Comparison of ENCODE assay signal across 29 cellular contexts in genomic region chr22:23033116-23033905, GRCh38. TPM values are rescaled to one million over a fixed set of nuclear protein-coding genes. Genes with fewer than 3 reads are reported as not detected.
A peak's percentile ranks its signal among the peaks of the same experiment; 100 is the strongest.
DNase-seq lines count a peak whose midpoint lies in the region; ATAC-seq and TF ChIP-seq lines count a peak whose summit lies in the region.
"Had no signal": no experiment of that assay in that cellular context is flagged by ENCODE, and none has a peak within 500 bp of the region (broad histone marks: within the 10 kb centered on the region; RNA-seq: fewer than 3 reads in every experiment).

No MANE protein-coding gene starts in this region.

- no peaks in the 10 kb centered on the region for H3K36me3 Mint-ChIP-seq in brain
- no peaks in the 10 kb centered on the region for H3K36me3 Mint-ChIP-seq in naive B cell
- H3K36me3 Mint-ChIP-seq in CD14-positive monocyte: no peaks in the 10 kb centered on the region
- H3K36me3 Mint-ChIP-seq: CD8-positive, alpha-beta memory T cell; immature natural killer cell; naive thymus-derived CD4-positive, alpha-beta T cell had no signal

- peak overlapping the region in 1 of 5 experiments; percentile 44 for H3K4me3 Mint-ChIP-seq in brain
- H3K4me3 Mint-ChIP-seq in naive B cell: peak overlapping the region in 2 of 8 donors; percentile 21 to 48
- H3K4me3 Mint-ChIP-seq in CD14-positive monocyte: no peak overlapping the region
- H3K4me3 Mint-ChIP-seq: activated CD4-positive, alpha-beta T cell treated with anti-CD3 and anti-CD28 coated beads, Interleukin-2, amount 10 ng/mL, durations not matched to agents 7 days and 5 days; activated naive CD4-positive, alpha-beta T cell treated with anti-CD3 and anti-CD28 coated beads for 36 hours; CD8-positive, alpha-beta memory T cell; immature natural killer cell; naive thymus-derived CD4-positive, alpha-beta T cell; stimulated activated naive CD8-positive, alpha-beta T cell treated with anti-CD3 and anti-CD28 coated beads, Interleukin-15, Interleukin-2, amounts not matched to agents 100 ng/mL and 50 ng/mL, for 24 hours had no signal

- H3K27me3 Mint-ChIP-seq in brain (peaks cover 9% of the 10 kb centered on the region), naive B cell (no peaks in the 10 kb centered on the region), CD14-positive monocyte (ENCODE audit: low read depth in 3 of 3) (peaks cover 4 to 9% (median 5%) of the 10 kb centered on the region in 3 donors)

- peaks cover 45% of the 10 kb centered on the region for H3K4me1 Mint-ChIP-seq in brain
- peaks cover 46 to 62% (median 58%) of the 10 kb centered on the region in 3 donors for H3K4me1 Mint-ChIP-seq in naive B cell
- peaks cover 10% of the 10 kb centered on the region for H3K4me1 Mint-ChIP-seq in CD14-positive monocyte
- H3K4me1 Mint-ChIP-seq: CD8-positive, alpha-beta memory T cell; immature natural killer cell had no signal

- H3K4me3 ChIP-seq in LNCaP clone FGC (ENCODE audit: low read depth, low read length): no peak overlapping the region
- H3K4me3 ChIP-seq: breast epithelium, gastroesophageal sphincter, psoas muscle, thoracic aorta, vagina had no signal

- ATAC-seq in naive B cell (ENCODE audit: low read depth in 2 of 2): no peak
- ATAC-seq: gastroesophageal sphincter; naive thymus-derived CD4-positive, alpha-beta T cell; psoas muscle had no signal

- intact Hi-C loops in CD14-positive monocyte (cut with micrococcal nuclease): no loop called here

- DNase-seq in DMS 273 (lab: John Stamatoyannopoulos, UW; ENCODE audit: unreplicated experiment) (peak; percentile 68), DMS 273 treated with DMSO at 0.1 percent for 48 hours (lab: John Stamatoyannopoulos, UW) (no peak), LNCaP clone FGC (ENCODE audit: low read depth) (peak; percentile 62), naive B cell (no peak), NOMO-1 (lab: John Stamatoyannopoulos, UW; ENCODE audit: unreplicated experiment in 2 of 2) (no peak), CD14-positive monocyte (ENCODE audit: low spot score) (no peak), DMS53 (lab: John Stamatoyannopoulos, UW) (no peak)
- DNase-seq: activated CD4-positive, alpha-beta T cell treated with anti-CD3 and anti-CD28 coated beads, Interleukin-2, amount 10 ng/mL, durations not matched to agents 7 days and 5 days; activated naive CD4-positive, alpha-beta T cell treated with anti-CD3 and anti-CD28 coated beads for 36 hours; CD8-positive, alpha-beta memory T cell; DMS153; immature natural killer cell; naive thymus-derived CD4-positive, alpha-beta T cell; NCI-H1105 treated with DMSO at 0.1 percent for 48 hours; NCI-H2081; NCI-H510A; NK-92 treated with Interleukin-12 subunit alpha and Interleukin-12 subunit beta, amount 100 ng/mL, for 24 hours; occipital lobe; psoas muscle; SHP77 treated with DMSO at 0.1 percent for 48 hours; SW 1271; T-helper 9 cell; WERI-Rb-1 had no signal

- H3K9me3 Mint-ChIP-seq in brain (peaks cover 0 to 3% (median 0%) of the 10 kb centered on the region in 5 experiments), naive B cell (peaks cover 0 to 8% (median 0%) of the 10 kb centered on the region in 7 donors), CD14-positive monocyte (peaks cover 0 to 3% (median 0%) of the 10 kb centered on the region in 7 donors)
- H3K9me3 Mint-ChIP-seq: activated CD4-positive, alpha-beta T cell treated with anti-CD3 and anti-CD28 coated beads, Interleukin-2, amount 10 ng/mL, durations not matched to agents 7 days and 5 days; activated naive CD4-positive, alpha-beta T cell treated with anti-CD3 and anti-CD28 coated beads for 36 hours; CD8-positive, alpha-beta memory T cell; immature natural killer cell; naive thymus-derived CD4-positive, alpha-beta T cell; stimulated activated naive CD8-positive, alpha-beta T cell treated with anti-CD3 and anti-CD28 coated beads, Interleukin-15, Interleukin-2, amounts not matched to agents 100 ng/mL and 50 ng/mL, for 24 hours had no signal

- no peak for TF ChIP-seq CTCF in LNCaP clone FGC (IDR thresholded peaks at IDR 0.05; ENCODE audit: control insufficient read depth, extremely low read depth, insufficient read depth)
- no peak for TF ChIP-seq CTCF in brain (conservative IDR thresholded peaks at IDR 0.05)
- TF ChIP-seq CTCF in CD14-positive monocyte (IDR thresholded peaks at IDR 0.05): no peak

- H3K27ac Mint-ChIP-seq in brain (peak overlapping the region in 4 of 5 experiments; percentile 20 to 75 (median 72)), naive B cell (peak overlapping the region; percentile 47 to 94 (median 68)), CD14-positive monocyte (no peak overlapping the region)
- H3K27ac Mint-ChIP-seq: activated CD4-positive, alpha-beta T cell treated with anti-CD3 and anti-CD28 coated beads, Interleukin-2, amount 10 ng/mL, durations not matched to agents 7 days and 5 days; activated naive CD4-positive, alpha-beta T cell treated with anti-CD3 and anti-CD28 coated beads for 36 hours; CD8-positive, alpha-beta memory T cell; immature natural killer cell; naive thymus-derived CD4-positive, alpha-beta T cell; stimulated activated naive CD8-positive, alpha-beta T cell treated with anti-CD3 and anti-CD28 coated beads, Interleukin-15, Interleukin-2, amounts not matched to agents 100 ng/mL and 50 ng/mL, for 24 hours had no signal

RNA-seq across cellular contexts. Expression of gene GNAZ, which starts 37.0 kb away (rescaled TPM):
- 48.7 TPM for polyA plus RNA-seq in brain (ENCODE audit: insufficient read depth, low read depth, low replicate concordance)
- 1 to 10 TPM in 3 of 6 donors, under 1 TPM in 2, not detected in 1; 0.39 to 4.7 (median 2.3) TPM for polyA plus RNA-seq in naive B cell (ENCODE audit: low read depth in 6 of 6)
- polyA plus RNA-seq in CD14-positive monocyte: under 1 TPM in 1 of 2 donors, not detected in 1; 0.04 TPM
- polyA plus RNA-seq: naive thymus-derived CD4-positive, alpha-beta T cell had no signal

Comparison
In these comparisons a context has a peak if more than half of its experiments do, and no peak if none do; other contexts are left out.
1. DNase-seq: peak in DMS 273 (single experiment) and LNCaP clone FGC (single experiment); none in DMS 273 treated with DMSO at 0.1 percent for 48 hours (single experiment), naive B cell (single experiment), NOMO-1 (0 of 2), CD14-positive monocyte (single experiment) and DMS53 (single experiment).
2. H3K27ac Mint-ChIP-seq: peak in brain (4 of 5) and naive B cell (6 of 6); none in CD14-positive monocyte (0 of 7).